Comparison of ENCODE assay signal across 17 cellular contexts in genomic region chr2:22485456-22485855, GRCh38.
DNase-seq lines count a peak whose midpoint lies in the region; ATAC-seq, FAIRE-seq and TF ChIP-seq lines count a peak whose summit lies in the region.
"Had no signal": no experiment of that assay in that cellular context is flagged by ENCODE, and none has a peak within 500 bp of the region (broad histone marks: within the 10 kb centered on the region; RNA-seq: fewer than 3 reads in every experiment).

No MANE protein-coding gene starts in this region.

- no peaks in the 10 kb centered on the region for H3F3A ChIP-seq in GM23338 (replicated peaks; ENCODE audit: low read depth)
- peaks cover 3% of the 10 kb centered on the region for H3F3A ChIP-seq in smooth muscle cell (ENCODE audit: low read depth)

- H3K27ac ChIP-seq in GM23338 (ENCODE audit: low read depth): no peak overlapping the region
- no peak overlapping the region for H3K27ac ChIP-seq in H1 (ENCODE audit: low read depth, low read length)
- H3K27ac ChIP-seq in smooth muscle cell (ENCODE audit: low read depth): no peak overlapping the region
- H3K27ac ChIP-seq in upper lobe of left lung: no peak overlapping the region
- H3K27ac ChIP-seq: BLaER1 treated with 17β-estradiol and CSF1 and Interleukin-3, amounts not matched to agents 10 nM and 100 nM had no signal

- H3K9me2 ChIP-seq in GM23338 (ENCODE audit: insufficient read depth): no peaks in the 10 kb centered on the region

- ATAC-seq in GM23338 (no peak), upper lobe of left lung (ENCODE audit: low FRiP score in 2 of 2) (no peak)
- no peak for ATAC-seq in stimulated activated naive CD8-positive, alpha-beta T cell treated with anti-CD3 and anti-CD28 coated beads, Interleukin-15, amount 100 ng/mL, for 72 hours

- H3K27me3 ChIP-seq in GM23338 (ENCODE audit: insufficient read depth) (no peaks in the 10 kb centered on the region), H1 (replicated peaks in 1 of 4; ENCODE audit: control insufficient read depth in 3 of 4, extremely low read depth in 1 of 4, insufficient read depth in 3 of 4, low read length in 3 of 4) (peaks cover 0 to 2% (median 0%) of the 10 kb centered on the region in 4 experiments; a peak in 1 of 7 replicates), smooth muscle cell (ENCODE audit: low read depth) (no peaks in the 10 kb centered on the region), upper lobe of left lung (no peaks in the 10 kb centered on the region)
- H3K27me3 ChIP-seq: BLaER1 treated with 17β-estradiol and CSF1 and Interleukin-3, amounts not matched to agents 10 nM and 100 nM had no signal

- H3K36me3 ChIP-seq in GM23338 (ENCODE audit: insufficient read depth) (no peaks in the 10 kb centered on the region), H1 (ENCODE audit: control insufficient read depth in 2 of 4, insufficient read depth in 4 of 4, low read length in 3 of 4) (no peaks in the 10 kb centered on the region), smooth muscle cell (ENCODE audit: low read depth) (no peaks in the 10 kb centered on the region), upper lobe of left lung (no peaks in the 10 kb centered on the region)
- H3K36me3 ChIP-seq: BLaER1 treated with 17β-estradiol and CSF1 and Interleukin-3, amounts not matched to agents 10 nM and 100 nM had no signal

- no peak overlapping the region for H3K18ac ChIP-seq in H1 (ENCODE audit: extremely low read depth, low read length)

- no peaks in the 10 kb centered on the region for H3K79me1 ChIP-seq in H1 (ENCODE audit: low read depth, low read length)

- no peak for FAIRE-seq in H1 (lab: Jason Lieb, UNC)
- FAIRE-seq: D721Med, GM12892, GM18507 had no signal

- DNase-seq in GM23338 (ENCODE audit: low spot score): peak; percentile 31
- no peak for DNase-seq in H1 (ENCODE audit: low read depth in 1 of 2, low spot score in 2 of 2)
- DNase-seq in iPS-NIHi7 (ENCODE audit: extremely low spot score): peak; percentile 16
- no peak for DNase-seq in smooth muscle cell (lab: John Stamatoyannopoulos, UW; ENCODE audit: unreplicated experiment)
- DNase-seq in NK-92 (lab: John Stamatoyannopoulos, UW; ENCODE audit: unreplicated experiment): no peak
- DNase-seq in upper lobe of left lung: no peak
- no peak for DNase-seq in stimulated activated naive CD8-positive, alpha-beta T cell treated with anti-CD3 and anti-CD28 coated beads, Interleukin-15, amount 100 ng/mL, for 72 hours
- DNase-seq: CD8-positive, alpha-beta memory T cell; COR-L47; GDM1; GOT3; H9 had no signal

- H3K9me3 ChIP-seq in H1 (ENCODE audit: insufficient read depth in 2 of 2, low read depth in 1 of 2, low read length in 1 of 2): no peaks in the 10 kb centered on the region; a peak in 1 of 4 replicates
- H3K9me3 ChIP-seq in smooth muscle cell (replicated peaks; ENCODE audit: low read depth): no peaks in the 10 kb centered on the region
- no peaks in the 10 kb centered on the region for H3K9me3 ChIP-seq in upper lobe of left lung

- H4K20me1 ChIP-seq in GM23338 (replicated peaks; ENCODE audit: insufficient read depth) (no peaks in the 10 kb centered on the region), H1 (replicated peaks in 1 of 2; ENCODE audit: control insufficient read depth in 1 of 2, insufficient read depth in 2 of 2, low read length in 2 of 2) (no peaks in the 10 kb centered on the region), smooth muscle cell (ENCODE audit: low read depth) (no peaks in the 10 kb centered on the region)
- H4K20me1 ChIP-seq: BLaER1 treated with 17β-estradiol and CSF1 and Interleukin-3, amounts not matched to agents 10 nM and 100 nM had no signal

- no peak for TF ChIP-seq POLR2A in H1 (IDR thresholded peaks at IDR 0.05; ENCODE audit: control extremely low read depth in 1 of 2, low read depth in 2 of 2, low read length in 2 of 2)
- TF ChIP-seq POLR2A in upper lobe of left lung (IDR thresholded peaks at IDR 0.05): no peak

- H3K4me1 ChIP-seq in GM23338 (ENCODE audit: insufficient read depth): no peaks in the 10 kb centered on the region
- H3K4me1 ChIP-seq in H1 (replicated peaks in 1 of 4; ENCODE audit: control insufficient read depth in 3 of 4, insufficient read depth in 4 of 4, low read length in 3 of 4): peaks cover 0 to 3% (median 0%) of the 10 kb centered on the region in 4 experiments; a peak in 1 of 7 replicates
- peaks cover 31% of the 10 kb centered on the region for H3K4me1 ChIP-seq in smooth muscle cell (ENCODE audit: low read depth)
- no peaks in the 10 kb centered on the region for H3K4me1 ChIP-seq in upper lobe of left lung
- H3K4me1 ChIP-seq: BLaER1 treated with 17β-estradiol and CSF1 and Interleukin-3, amounts not matched to agents 10 nM and 100 nM had no signal

- no peak overlapping the region for H2BK12ac ChIP-seq in H1 (ENCODE audit: low read depth, low read length)

- H3K23ac ChIP-seq in H1 (ENCODE audit: insufficient read length): no peak overlapping the region

- no peak overlapping the region for H3K4me3 Mint-ChIP-seq in GM23338
- H3K4me3 Mint-ChIP-seq in stimulated activated naive CD8-positive, alpha-beta T cell treated with anti-CD3 and anti-CD28 coated beads, Interleukin-15, amount 100 ng/mL, for 72 hours: no peak overlapping the region
- H3K4me3 Mint-ChIP-seq: B cell; CD8-positive, alpha-beta memory T cell; H9 had no signal

- H3K9me3 Mint-ChIP-seq in GM23338: peaks cover 12% of the 10 kb centered on the region; the same call in 1 of the 3 replicates
- H3K9me3 Mint-ChIP-seq in stimulated activated naive CD8-positive, alpha-beta T cell treated with anti-CD3 and anti-CD28 coated beads, Interleukin-15, amount 100 ng/mL, for 72 hours: peaks cover 5 to 14% of the 10 kb centered on the region in 2 donors

- no peak overlapping the region for H2BK15ac ChIP-seq in H1 (ENCODE audit: low read length)

- TF ChIP-seq CTCF in GM23338 (conservative IDR thresholded peaks at IDR 0.05; ENCODE audit: low read depth in 2 of 2): no peak
- TF ChIP-seq CTCF in H1 (IDR thresholded peaks at IDR 0.05; ENCODE audit: control extremely low read depth in 1 of 3, insufficient read depth in 1 of 3, low read depth in 1 of 3, low read length in 3 of 3): no peak
- TF ChIP-seq CTCF in smooth muscle cell (IDR thresholded peaks at IDR 0.05; ENCODE audit: borderline replicate concordance, insufficient read depth, poor library complexity, severe bottlenecking): no peak
- TF ChIP-seq CTCF in upper lobe of left lung (IDR thresholded peaks at IDR 0.05): no peak

- H2AFZ ChIP-seq in GM23338 (no peak overlapping the region), H1 (ENCODE audit: low read length) (peak overlapping the region; percentile 11; the same call in 1 of the 2 replicates), smooth muscle cell (ENCODE audit: low read depth) (no peak overlapping the region)

- H3K4me1 Mint-ChIP-seq in GM23338: peaks cover 13% of the 10 kb centered on the region; the same call in 2 of the 3 replicates
- H3K4me1 Mint-ChIP-seq in stimulated activated naive CD8-positive, alpha-beta T cell treated with anti-CD3 and anti-CD28 coated beads, Interleukin-15, amount 100 ng/mL, for 72 hours: no peaks in the 10 kb centered on the region
- H3K4me1 Mint-ChIP-seq: B cell; CD8-positive, alpha-beta memory T cell had no signal

- H2BK120ac ChIP-seq in H1 (replicated peaks; ENCODE audit: low read depth, low read length): no peak overlapping the region

- no peak overlapping the region for H2BK5ac ChIP-seq in H1 (ENCODE audit: low read depth, low read length)

- H3K79me2 ChIP-seq in GM23338 (replicated peaks; ENCODE audit: insufficient read depth): no peaks in the 10 kb centered on the region
- no peaks in the 10 kb centered on the region for H3K79me2 ChIP-seq in H1 (ENCODE audit: control insufficient read depth in 1 of 2, insufficient read depth in 2 of 2, low read length in 2 of 2)
- no peaks in the 10 kb centered on the region for H3K79me2 ChIP-seq in smooth muscle cell (ENCODE audit: low read depth)

- H2AK5ac ChIP-seq in H1 (ENCODE audit: low read depth, low read length): no peak overlapping the region

- H3K23me2 ChIP-seq in H1 (ENCODE audit: low read depth, low read length): no peaks in the 10 kb centered on the region; the same call in 1 of the 2 replicates

- no peak for TF ChIP-seq RAD21 in H1 (IDR thresholded peaks at IDR 0.05 in 1 of 2, conservative IDR thresholded peaks at IDR 0.05 in 1 of 2; ENCODE audit: low read depth in 2 of 2, low read length in 2 of 2)

- H3K14ac ChIP-seq in H1 (ENCODE audit: insufficient read length): no peak overlapping the region

- no peak overlapping the region for H4K5ac ChIP-seq in H1 (ENCODE audit: insufficient read length, low read depth, low read length)

- no peak overlapping the region for H3K4ac ChIP-seq in H1 (replicated peaks; ENCODE audit: insufficient read length, low read depth, low read length)

- H3K27ac Mint-ChIP-seq in GM23338: no peak overlapping the region
- no peak overlapping the region for H3K27ac Mint-ChIP-seq in stimulated activated naive CD8-positive, alpha-beta T cell treated with anti-CD3 and anti-CD28 coated beads, Interleukin-15, amount 100 ng/mL, for 72 hours
- H3K27ac Mint-ChIP-seq: B cell; CD8-positive, alpha-beta memory T cell had no signal

- H3K4me2 ChIP-seq in GM23338 (no peak overlapping the region), H1 (ENCODE audit: insufficient read depth in 1 of 2, low read depth in 2 of 2, low read length in 2 of 2) (no peak overlapping the region), smooth muscle cell (peak overlapping the region; percentile 28)
- H3K4me2 ChIP-seq: BLaER1 treated with 17β-estradiol and CSF1 and Interleukin-3, amounts not matched to agents 10 nM and 100 nM had no signal

- H2BK20ac ChIP-seq in H1 (ENCODE audit: low read length): no peak overlapping the region

- H4K91ac ChIP-seq in H1 (replicated peaks; ENCODE audit: insufficient read length, low read length): no peak overlapping the region

- POLR2A ChIA-PET in H1 (lab: Charles Lee; ENCODE audit: partially characterized antibody): no interaction called here

- no peak overlapping the region for H4K8ac ChIP-seq in H1 (ENCODE audit: extremely low read depth, insufficient read depth, low read length)

- H3K4me3 ChIP-seq in GM23338 (no peak overlapping the region), H1 (ENCODE audit: extremely low read depth in 1 of 4, insufficient read depth in 2 of 4, low read depth in 3 of 4, low read length in 4 of 4) (no peak overlapping the region), smooth muscle cell (no peak overlapping the region), upper lobe of left lung (no peak overlapping the region)
- H3K4me3 ChIP-seq: BLaER1 treated with 17β-estradiol and CSF1 and Interleukin-3, amounts not matched to agents 10 nM and 100 nM had no signal

- WGBS in H1 (ENCODE audit: extremely low coverage in 1 of 2, insufficient coverage in 1 of 2, insufficient read length in 1 of 2, insufficient replicate concordance in 2 of 2, low coverage in 1 of 2, low lambda C conversion rate in 2 of 2, missing lambda C conversion rate in 1 of 2), 2 experiments: 75% methylated on average over 2 of the region's 2 CpGs; no CpG with 5 or more reads in 1 of the 2 experiments
- 8% methylated on average over 2 of the region's 2 CpGs for WGBS in smooth muscle cell (ENCODE audit: low lambda C conversion rate)
- 29 to 33% methylated on average over 2 of the region's 2 CpGs for WGBS in upper lobe of left lung, 2 donors

- H3K36me3 Mint-ChIP-seq in GM23338 (ENCODE audit: low read depth): peaks cover 3% of the 10 kb centered on the region; the same call in 1 of the 3 replicates
- H3K36me3 Mint-ChIP-seq: CD8-positive, alpha-beta memory T cell had no signal

- TF ChIP-seq EP300 in H1 (IDR thresholded peaks at IDR 0.05; ENCODE audit: borderline replicate concordance in 1 of 2, low read depth in 2 of 2, low read length in 2 of 2) (no peak), upper lobe of left lung (IDR thresholded peaks at IDR 0.05) (no peak)

- no peak overlapping the region for H3K56ac ChIP-seq in H1 (replicated peaks; ENCODE audit: insufficient read length, low read depth, low read length)

- CTCF ChIA-PET in H1 (lab: Charles Lee; ENCODE audit: partially characterized antibody): interaction anchor here (0.9 to 2.0 kb wide), 2 partner anchors 9 to 130 kb away, joined by 3 to 4 read pairs; no protein-coding TSS in a partner anchor

- no peak overlapping the region for H3K9ac ChIP-seq in H1 (replicated peaks in 1 of 4; ENCODE audit: extremely low read depth in 1 of 4, low read depth in 3 of 4, low read length in 3 of 4)
- H3K9ac ChIP-seq in smooth muscle cell (ENCODE audit: low read depth): no peak overlapping the region
- H3K9ac ChIP-seq: BLaER1 treated with 17β-estradiol and CSF1 and Interleukin-3, amounts not matched to agents 10 nM and 100 nM had no signal

- H3K27me3 Mint-ChIP-seq in GM23338 (ENCODE audit: insufficient read depth, low read depth, poor library complexity): no peaks in the 10 kb centered on the region
- H3K27me3 Mint-ChIP-seq in stimulated activated naive CD8-positive, alpha-beta T cell treated with anti-CD3 and anti-CD28 coated beads, Interleukin-15, amount 100 ng/mL, for 72 hours: no peaks in the 10 kb centered on the region
- H3K27me3 Mint-ChIP-seq: B cell; CD8-positive, alpha-beta memory T cell had no signal

Comparison
In these comparisons a context has a peak if more than half of its experiments do, and no peak if none do; other contexts are left out.
1. DNase-seq: peak in GM23338 (single experiment) and iPS-NIHi7 (single experiment); none in H1 (0 of 2), smooth muscle cell (single experiment), NK-92 (single experiment), upper lobe of left lung (0 of 2) and stimulated activated naive CD8-positive, alpha-beta T cell treated with anti-CD3 and anti-CD28 coated beads, Interleukin-15, amount 100 ng/mL, for 72 hours (0 of 2).